In genomic region chr9:100427366-100428263, GRCh38 we compare ENCODE assay signal across 8 cellular contexts. TPM values are rescaled to one million over a fixed set of nuclear protein-coding genes. Genes with fewer than 3 reads are reported as not detected.
DNase-seq lines count a peak whose midpoint lies in the region; ATAC-seq and TF ChIP-seq lines count a peak whose summit lies in the region.

No MANE protein-coding gene starts in this region.

- peaks cover 6% of the 10 kb centered on the region for H3K36me3 Mint-ChIP-seq in chondrocyte (ENCODE audit: low read depth)

- peak; percentile 75 for DNase-seq in EH (ENCODE audit: low read depth)
- peak; percentile 56 for DNase-seq in HuH-7.5 (ENCODE audit: low spot score)
- DNase-seq in SW480 (ENCODE audit: low spot score) = peak; percentile 46
- peak; percentile 93 for DNase-seq in chondrocyte (ENCODE audit: low spot score)
- DNase-seq in kidney glomerular epithelial cell (lab: John Stamatoyannopoulos, UW) = peak; percentile 70
- peak; percentile 31 for DNase-seq in stimulated activated CD4-positive, alpha-beta T cell treated with anti-CD3 and anti-CD28 coated beads, Interleukin-12 subunit alpha, Interleukin-12 subunit beta, amount 100 ng/mL, for 4 hours
- no peak for DNase-seq in GDM1 (lab: John Stamatoyannopoulos, UW)

- peak; percentile 58 for ATAC-seq in GM21619 (IDR thresholded peaks at IDR 0.05; ENCODE audit: unreplicated experiment)

- no peaks in the 10 kb centered on the region for H3K9me3 Mint-ChIP-seq in chondrocyte (ENCODE audit: low read depth)

- H3K27me3 Mint-ChIP-seq in chondrocyte (ENCODE audit: low read depth) = no peaks in the 10 kb centered on the region

- H3K27ac Mint-ChIP-seq in chondrocyte (ENCODE audit: unreplicated experiment) = peak overlapping the region; percentile 99

- H3K4me3 Mint-ChIP-seq in chondrocyte (ENCODE audit: unreplicated experiment) = peak overlapping the region; percentile 70

- TF ChIP-seq CTCF in chondrocyte (IDR thresholded peaks at IDR 0.05) = no peak

- H3K4me1 Mint-ChIP-seq in chondrocyte (ENCODE audit: low read depth) = peaks cover 52% of the 10 kb centered on the region

RNA-seq across cellular contexts. Expression of gene MSANTD3, which starts 0.7 kb away (rescaled TPM):
- 43.6 to 59.8 TPM (median 54.0 TPM) in 3 replicates for total RNA-seq in chondrocyte

RNA-seq across cellular contexts. Expression of gene TMEFF1, which starts 45.3 kb away (rescaled TPM):
- 1.3 to 3.1 TPM (median 3.0 TPM) in 3 replicates for total RNA-seq in chondrocyte
